In genomic region chr12:106246891-106247730, GRCh38 we compare ENCODE assay signal across 8 cellular contexts. TPM values are rescaled to one million over a fixed set of nuclear protein-coding genes. Genes with fewer than 3 reads are reported as not detected.
DNase-seq lines count a peak whose midpoint lies in the region; ATAC-seq and TF ChIP-seq lines count a peak whose summit lies in the region.

No MANE protein-coding gene starts in this region.

- DNase-seq in OCI-LY7 (ENCODE audit: low spot score) (peak; percentile 58), activated gamma-delta T cell (lab: John Stamatoyannopoulos, UW) (peak; percentile 61), fibroblast of the conjunctiva (ENCODE audit: low read depth) (peak; percentile 28), transverse colon (peak; percentile 63), DMS79 treated with DMSO at 0.1 percent for 48 hours (lab: John Stamatoyannopoulos, UW) (no peak)

- H3K36me3 ChIP-seq in OCI-LY7 (ENCODE audit: insufficient read depth, low read length) (peaks cover 14% of the 10 kb centered on the region), transverse colon (no peaks in the 10 kb centered on the region)

- peak; percentile 11 for TF ChIP-seq CTCF in GM12873 (IDR thresholded peaks at IDR 0.05; ENCODE audit: insufficient read depth, low read depth, low read length, missing control alignments)
- TF ChIP-seq CTCF in OCI-LY7 (conservative IDR thresholded peaks at IDR 0.05; ENCODE audit: low read length) = no peak
- TF ChIP-seq CTCF in nephron (IDR thresholded peaks at IDR 0.05; ENCODE audit: unreplicated experiment in 3 of 3) = no peak
- TF ChIP-seq CTCF in transverse colon (IDR thresholded peaks at IDR 0.05) = peak in 4 of 5 experiments; percentile 5 to 18 (median 16)

- intact Hi-C loops in OCI-LY7 (cut with micrococcal nuclease; ENCODE audit: unreplicated experiment) (loop anchor here (5.0 kb wide), 1 partner anchor 110 kb away; the partner anchor contains the start of gene POLR3B), transverse colon (cut with DNase I; ENCODE audit: low total_unique reads) (loop anchor here (10.0 kb wide), 2 partner anchors 108 to 848 kb away; partner anchors contain the start of genes CRY1 and POLR3B)

- no peaks in the 10 kb centered on the region for H4K20me1 ChIP-seq in OCI-LY7 (ENCODE audit: insufficient read depth, low read length)

- ATAC-seq in HG02623 (IDR thresholded peaks at IDR 0.05; ENCODE audit: unreplicated experiment) = peak; percentile 26

- H3K4me1 Mint-ChIP-seq in nephron = peaks cover 57% of the 10 kb centered on the region

- peak; percentile 13 for TF ChIP-seq POLR2A in transverse colon (IDR thresholded peaks at IDR 0.05)

- peaks cover 17% of the 10 kb centered on the region; the same call in 1 of the 2 replicates for H3K79me2 ChIP-seq in OCI-LY7 (ENCODE audit: insufficient read depth, low read depth, low read length)

- H3K9me2 ChIP-seq in OCI-LY7 (ENCODE audit: insufficient read depth, low read length) = no peaks in the 10 kb centered on the region

- peak overlapping the region; percentile 90 for H3K4me2 ChIP-seq in OCI-LY7 (ENCODE audit: low read length)

- H3K27ac ChIP-seq in OCI-LY7 (ENCODE audit: low read depth, low read length, poor library complexity, severe bottlenecking) (peak overlapping the region; percentile 95), transverse colon (peak overlapping the region; percentile 92 to 99 (median 98))

- no peak for TF ChIP-seq EP300 in transverse colon (IDR thresholded peaks at IDR 0.05; ENCODE audit: low read depth)

- H3K4me3 ChIP-seq in OCI-LY7 (ENCODE audit: low read depth, low read length, poor library complexity, severe bottlenecking) (peak overlapping the region; percentile 84), transverse colon (peak overlapping the region; percentile 56 to 82 (median 74))

- no peaks in the 10 kb centered on the region for H3K27me3 Mint-ChIP-seq in nephron (ENCODE audit: low read depth)

- H3K4me3 Mint-ChIP-seq in nephron = peak overlapping the region; percentile 82 to 90 (median 89)

- no peaks in the 10 kb centered on the region for H3K9me3 ChIP-seq in OCI-LY7 (ENCODE audit: low read length)
- no peaks in the 10 kb centered on the region for H3K9me3 ChIP-seq in transverse colon

- no TSS peak for BruUV-seq in OCI-LY7 (replicated peaks; lab: Mats Ljungman, UMichigan)

- peak overlapping the region; percentile 68 to 88 (median 82) for H3K27ac Mint-ChIP-seq in nephron

- no peaks in the 10 kb centered on the region for H3K27me3 ChIP-seq in transverse colon

- in situ Hi-C loops in transverse colon (cut with MboI; ENCODE audit: low pct_ligation_motif_present in 1 of 4, low pct_unique_long_range_greater_than_20kb in 1 of 4, low sequenced_read_pairs in 3 of 4) = loop anchor here in 1 of 4 donors (10.0 kb wide), 1 partner anchor 48 kb away; no protein-coding TSS in a partner anchor

- H3K4me1 ChIP-seq in OCI-LY7 (ENCODE audit: insufficient read depth, low read length, poor library complexity, severe bottlenecking) (peaks cover 62% of the 10 kb centered on the region), transverse colon (peaks cover 34 to 46% (median 40%) of the 10 kb centered on the region in 4 donors)

- no peaks in the 10 kb centered on the region for H3K9me3 Mint-ChIP-seq in nephron

- POLR2A ChIA-PET in OCI-LY7 (lab: Charles Lee) = interaction anchor here (0.9 to 1.3 kb wide), 3 partner anchors 9 to 33 kb away, joined by 3 to 6 read pairs (median 4); no protein-coding TSS in a partner anchor

- 0 out of 2 replicates have a peak overlapping the region, but pooled peaks have one; percentile 18 for H2AFZ ChIP-seq in OCI-LY7 (ENCODE audit: low read length)

- WGBS in transverse colon (ENCODE audit: low coverage in 1 of 2), 2 donors = 1 to 35% methylated on average over 2 to 53 of the region's 81 CpGs

- peaks cover 23% of the 10 kb centered on the region for H3K36me3 Mint-ChIP-seq in nephron (ENCODE audit: low read depth)

- CTCF ChIA-PET in OCI-LY7 (lab: Charles Lee; ENCODE audit: unreplicated experiment) = no interaction called here

RNA-seq across cellular contexts. Expression of gene CKAP4, which starts 0.7 kb away (rescaled TPM):
- 17.5 and 18.9 TPM in 2 replicates for total RNA-seq in OCI-LY7 (2014; rRNA removed; shearing (Covaris generic))
- total RNA-seq in OCI-LY7 (2022) (31.9 and 40.5 TPM in 2 replicates), transverse colon (10 to 100 TPM; 30.6 to 41.4 (median 36.2) TPM)

RNA-seq across cellular contexts. Expression of gene TCP11L2, which starts 55.4 kb away (rescaled TPM):
- total RNA-seq in OCI-LY7 (2014; rRNA removed; shearing (Covaris generic)) = 1.2 and 1.8 TPM in 2 replicates
- total RNA-seq in OCI-LY7 (2022) (9.8 and 10.4 TPM in 2 replicates), transverse colon (10 to 100 TPM in 3 of 4 donors, 1 to 10 TPM in 1; 8.0 to 47.8 (median 41.7) TPM)

Comparison
In these comparisons a context has a peak if more than half of its experiments do, and no peak if none do; other contexts are left out.
1. CTCF ChIP-seq: peak in GM12873 (single experiment) and transverse colon (4 of 5); none in OCI-LY7 (single experiment) and nephron (0 of 3).